In the genomic region with DNA sequence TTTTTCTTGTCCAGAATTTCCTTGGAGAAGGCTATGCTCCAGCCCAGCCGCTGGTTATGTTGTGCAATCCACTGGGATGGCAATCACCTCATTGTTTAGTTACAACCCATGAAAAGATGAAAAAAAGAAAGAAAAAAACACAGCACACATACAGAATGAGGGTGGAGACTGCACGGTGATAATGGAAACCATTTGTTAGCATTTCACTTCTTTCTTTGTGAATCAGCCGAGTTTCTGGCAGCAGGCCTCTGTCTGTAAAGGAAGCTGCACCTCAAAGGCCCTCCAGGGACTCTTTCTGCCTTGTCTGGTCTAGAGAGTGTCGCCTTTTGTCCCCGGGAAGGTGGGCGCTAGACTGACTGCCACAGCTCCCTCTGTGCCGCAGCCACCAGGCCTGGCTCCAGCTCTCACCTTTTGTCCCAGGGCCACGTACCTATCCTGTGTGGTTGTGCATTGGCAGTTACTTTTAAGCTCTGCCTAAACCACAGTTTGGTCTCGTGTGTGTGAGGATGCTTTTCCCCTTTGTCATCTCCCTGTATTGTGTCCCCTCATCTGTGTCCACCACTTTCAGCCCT, we compare ENCODE assay signal across 12 cellular contexts. TPM values are rescaled to one million over a fixed set of nuclear protein-coding genes. Genes with fewer than 3 reads are reported as not detected.
DNase-seq lines count a peak whose midpoint lies in the region; ATAC-seq and TF ChIP-seq lines count a peak whose summit lies in the region.
"Had no signal": no experiment of that assay in that cellular context is flagged by ENCODE, and none has a peak within 500 bp of the region (broad histone marks: within the 10 kb centered on the region; RNA-seq: fewer than 3 reads in every experiment).

No MANE protein-coding gene starts in this region.

- DNase-seq in H4 (ENCODE audit: low spot score) (peak; percentile 48), adipocyte (ENCODE audit: low read depth) (peak; percentile 95), smooth muscle cell (lab: John Stamatoyannopoulos, UW; ENCODE audit: unreplicated experiment) (no peak), NCI-H446 treated with DMSO at 0.1 percent for 48 hours (lab: John Stamatoyannopoulos, UW) (no peak), COLO829 (ENCODE audit: low spot score) (no peak)
- no peak for DNase-seq in activated CD4-positive, alpha-beta memory T cell treated with anti-CD3 and anti-CD28 coated beads, Interleukin-2, amount 10 ng/mL, durations not matched to agents 7 days and 5 days
- DNase-seq in stimulated activated CD4-positive, alpha-beta T cell treated with anti-CD3 and anti-CD28 coated beads, Interleukin-1b, Interleukin-23, amount 100 ng/mL, for 48 hours: no peak
- DNase-seq: activated T-cell treated with anti-CD3 and anti-CD28 coated beads, Interleukin-2, amount 50 U/mL, for 4 hours; kidney; psoas muscle had no signal

- peaks cover 18% of the 10 kb centered on the region for H3F3A ChIP-seq in smooth muscle cell (ENCODE audit: low read depth)

- H3K4me2 ChIP-seq in smooth muscle cell: peak overlapping the region; percentile 18

- peak overlapping the region in 3 of 4 donors; percentile 58 to 70 (median 67) for H3K27ac ChIP-seq in gastroesophageal sphincter
- peak overlapping the region; percentile 55 for H3K27ac ChIP-seq in smooth muscle cell (ENCODE audit: low read depth)

- H2AFZ ChIP-seq in smooth muscle cell (ENCODE audit: low read depth): peak overlapping the region; percentile 42

- no peak for TF ChIP-seq POLR2A in gastroesophageal sphincter (IDR thresholded peaks at IDR 0.05)

- H3K36me3 ChIP-seq in adipocyte (ENCODE audit: control insufficient read depth, insufficient read depth, low read length, severe bottlenecking) (no peaks in the 10 kb centered on the region), gastroesophageal sphincter (no peaks in the 10 kb centered on the region), smooth muscle cell (ENCODE audit: low read depth) (no peaks in the 10 kb centered on the region)

- POLR2A ChIA-PET in activated CD4-positive, alpha-beta memory T cell treated with anti-CD3 and anti-CD28 coated beads, Interleukin-2, amount 10 ng/mL, durations not matched to agents 7 days and 5 days (lab: Charles Lee): no interaction called here

- no peaks in the 10 kb centered on the region for H4K20me1 ChIP-seq in smooth muscle cell (ENCODE audit: low read depth)

- WGBS in gastroesophageal sphincter (ENCODE audit: low coverage in 1 of 2), 2 donors: 59 to 72% methylated on average over 6 to 9 of the region's 9 CpGs
- 54% methylated on average over 9 of the region's 9 CpGs for WGBS in smooth muscle cell (ENCODE audit: low lambda C conversion rate)

- H3K36me3 Mint-ChIP-seq in activated CD4-positive, alpha-beta memory T cell treated with anti-CD3 and anti-CD28 coated beads, Interleukin-2, amount 10 ng/mL, durations not matched to agents 7 days and 5 days (ENCODE audit: low read depth): no peaks in the 10 kb centered on the region
- H3K36me3 Mint-ChIP-seq: IgD-negative memory B cell had no signal

- no peak overlapping the region for H3K4me3 ChIP-seq in adipocyte (ENCODE audit: low read length)
- H3K4me3 ChIP-seq in gastroesophageal sphincter: no peak overlapping the region
- no peak overlapping the region for H3K4me3 ChIP-seq in smooth muscle cell
- H3K4me3 ChIP-seq: psoas muscle had no signal

- ATAC-seq in gastroesophageal sphincter: peak; percentile 83
- ATAC-seq: activated T-cell treated with anti-CD3 and anti-CD28 coated beads, Interleukin-2, amount 50 U/mL, for 4 hours had no signal

- no peaks in the 10 kb centered on the region for H3K9me3 ChIP-seq in adipocyte (ENCODE audit: control insufficient read depth, low read length)
- H3K9me3 ChIP-seq in gastroesophageal sphincter: no peaks in the 10 kb centered on the region
- H3K9me3 ChIP-seq in smooth muscle cell (replicated peaks; ENCODE audit: low read depth): no peaks in the 10 kb centered on the region
- H3K9me3 ChIP-seq: psoas muscle had no signal

- no peaks in the 10 kb centered on the region for H3K79me2 ChIP-seq in smooth muscle cell (ENCODE audit: low read depth)

- CTCF ChIA-PET in activated CD4-positive, alpha-beta memory T cell treated with anti-CD3 and anti-CD28 coated beads, Interleukin-2, amount 10 ng/mL, durations not matched to agents 7 days and 5 days (lab: Charles Lee): no interaction called here

- no peaks in the 10 kb centered on the region for H3K4me1 Mint-ChIP-seq in activated CD4-positive, alpha-beta memory T cell treated with anti-CD3 and anti-CD28 coated beads, Interleukin-2, amount 10 ng/mL, durations not matched to agents 7 days and 5 days

- no peak for TF ChIP-seq EP300 in gastroesophageal sphincter (IDR thresholded peaks at IDR 0.05)

- TF ChIP-seq CTCF in gastroesophageal sphincter (IDR thresholded peaks at IDR 0.05) (no peak), smooth muscle cell (IDR thresholded peaks at IDR 0.05; ENCODE audit: borderline replicate concordance, insufficient read depth, poor library complexity, severe bottlenecking) (no peak)

- H3K9ac ChIP-seq in adipocyte (ENCODE audit: low read length) (peak overlapping the region; percentile 23), smooth muscle cell (ENCODE audit: low read depth) (no peak overlapping the region)

- H3K9me3 Mint-ChIP-seq in activated CD4-positive, alpha-beta memory T cell treated with anti-CD3 and anti-CD28 coated beads, Interleukin-2, amount 10 ng/mL, durations not matched to agents 7 days and 5 days: no peaks in the 10 kb centered on the region
- H3K9me3 Mint-ChIP-seq: activated T-cell treated with anti-CD3 and anti-CD28 coated beads, Interleukin-2, amount 50 U/mL, for 4 hours had no signal

- H3K27me3 ChIP-seq in adipocyte (replicated peaks; ENCODE audit: control insufficient read depth, insufficient read depth, low read length) (no peaks in the 10 kb centered on the region), gastroesophageal sphincter (no peaks in the 10 kb centered on the region), smooth muscle cell (ENCODE audit: low read depth) (no peaks in the 10 kb centered on the region)

- H3K4me3 Mint-ChIP-seq in activated CD4-positive, alpha-beta memory T cell treated with anti-CD3 and anti-CD28 coated beads, Interleukin-2, amount 10 ng/mL, durations not matched to agents 7 days and 5 days: no peak overlapping the region
- H3K4me3 Mint-ChIP-seq: activated T-cell treated with anti-CD3 and anti-CD28 coated beads, Interleukin-2, amount 50 U/mL, for 4 hours; IgD-negative memory B cell had no signal

- peaks cover 45% of the 10 kb centered on the region for H3K4me1 ChIP-seq in adipocyte (ENCODE audit: control insufficient read depth, insufficient read depth, low read length)
- H3K4me1 ChIP-seq in gastroesophageal sphincter: peaks cover 0 to 2% (median 0%) of the 10 kb centered on the region in 3 donors
- peaks cover 26% of the 10 kb centered on the region for H3K4me1 ChIP-seq in smooth muscle cell (ENCODE audit: low read depth)
- H3K4me1 ChIP-seq: psoas muscle had no signal

- H3K27ac Mint-ChIP-seq in activated CD4-positive, alpha-beta memory T cell treated with anti-CD3 and anti-CD28 coated beads, Interleukin-2, amount 10 ng/mL, durations not matched to agents 7 days and 5 days: no peak overlapping the region
- H3K27ac Mint-ChIP-seq: IgD-negative memory B cell had no signal

- peaks cover 13% of the 10 kb centered on the region for H3K27me3 Mint-ChIP-seq in activated CD4-positive, alpha-beta memory T cell treated with anti-CD3 and anti-CD28 coated beads, Interleukin-2, amount 10 ng/mL, durations not matched to agents 7 days and 5 days

RNA-seq across cellular contexts. Expression of a gene that starts 35.6 kb away (rescaled TPM):
- total RNA-seq in H4 (2014; rRNA removed; shearing (Covaris generic)): not detected in 2 replicates
- total RNA-seq in gastroesophageal sphincter (1 to 10 TPM in 2 of 4 donors, under 1 TPM in 2; 0.74 to 3.4 (median 2.1) TPM), smooth muscle cell (0.18 and 0.22 TPM in 2 replicates)
- 1.8 and 1.9 TPM in 2 replicates for polyA plus RNA-seq in smooth muscle cell
- not detected for total RNA-seq in activated CD4-positive, alpha-beta memory T cell treated with anti-CD3 and anti-CD28 coated beads, Interleukin-2, amount 10 ng/mL, durations not matched to agents 7 days and 5 days
- total RNA-seq: activated T-cell treated with anti-CD3 and anti-CD28 coated beads, Interleukin-2, amount 50 U/mL, for 4 hours had no signal
- polyA plus RNA-seq: IgD-negative memory B cell had no signal

Comparison
In these comparisons a context has a peak if more than half of its experiments do, and no peak if none do; other contexts are left out.
1. DNase-seq: peak in H4 (single experiment) and adipocyte (single experiment); none in smooth muscle cell (single experiment), activated CD4-positive, alpha-beta memory T cell treated with anti-CD3 and anti-CD28 coated beads, Interleukin-2, amount 10 ng/mL, durations not matched to agents 7 days and 5 days (single experiment), NCI-H446 treated with DMSO at 0.1 percent for 48 hours (single experiment), COLO829 (single experiment) and stimulated activated CD4-positive, alpha-beta T cell treated with anti-CD3 and anti-CD28 coated beads, Interleukin-1b, Interleukin-23, amount 100 ng/mL, for 48 hours (single experiment).